ENCODE assay signal across 2 cellular contexts in genomic region chr14:68145036-68145435, GRCh38.
TF ChIP-seq lines count a peak whose summit lies in the region.

No MANE protein-coding gene starts in this region.

TF ChIP-seq in SK-N-SH, 30 proteins besides CTCF, POLR2A, EP300 and RAD21 (continued from another document):
- TF ChIP-seq ZBTB33 (IDR thresholded peaks at IDR 0.05; ENCODE audit: borderline replicate concordance, low read depth) (no peak), ELF1 (IDR thresholded peaks at IDR 0.05) (no peak), CHD2 (IDR thresholded peaks at IDR 0.05; ENCODE audit: low read length, partially characterized antibody) (no peak), REST (IDR thresholded peaks at IDR 0.05; ENCODE audit: low read depth, low read length) (no peak), FOXJ3 (CRISPR knock-in tag; IDR thresholded peaks at IDR 0.05) (no peak), NRF1 (IDR thresholded peaks at IDR 0.05; ENCODE audit: low read depth, low read length) (no peak), USF1 (IDR thresholded peaks at IDR 0.05; ENCODE audit: borderline replicate concordance, low read depth) (no peak), MAX (IDR thresholded peaks at IDR 0.05; ENCODE audit: low read depth) (no peak), FOSL2 (IDR thresholded peaks at IDR 0.05; ENCODE audit: borderline replicate concordance, low read depth) (no peak), PBX3 (IDR thresholded peaks at IDR 0.05) (no peak), TCF12 (IDR thresholded peaks at IDR 0.05) (no peak), SMC3 (IDR thresholded peaks at IDR 0.05; ENCODE audit: low read depth, low read length) (no peak)

TF ChIP-seq in SK-N-SH treated with all-trans-retinoic acid at 6 μM for 48 hours, 23 proteins besides CTCF, POLR2A, EP300 and RAD21 (continued from another document):
- TF ChIP-seq TSHZ2 (CRISPR knock-in tag; IDR thresholded peaks at IDR 0.05) (no peak), ISL1 (CRISPR knock-in tag; IDR thresholded peaks at IDR 0.05) (no peak), ZFP30 (CRISPR knock-in tag; IDR thresholded peaks at IDR 0.05) (no peak), PPARA (CRISPR knock-in tag; IDR thresholded peaks at IDR 0.05; ENCODE audit: borderline replicate concordance) (no peak), ARNTL (CRISPR knock-in tag; IDR thresholded peaks at IDR 0.05; ENCODE audit: borderline replicate concordance, low read depth) (no peak), ZNF565 (CRISPR knock-in tag; conservative IDR thresholded peaks at IDR 0.05; ENCODE audit: low read depth) (no peak), CSDC2 (CRISPR knock-in tag; IDR thresholded peaks at IDR 0.05) (no peak), SNAI2 (CRISPR knock-in tag; IDR thresholded peaks at IDR 0.05) (no peak), ZNF8 (CRISPR knock-in tag; IDR thresholded peaks at IDR 0.05) (no peak), GLIS3 (CRISPR knock-in tag; IDR thresholded peaks at IDR 0.05) (no peak), TCF4 (CRISPR knock-in tag; IDR thresholded peaks at IDR 0.05; ENCODE audit: borderline replicate concordance) (no peak)
